Comparison of ENCODE assay signal across 8 cellular contexts in genomic region chr12:124904306-124905098, GRCh38. TPM values are rescaled to one million over a fixed set of nuclear protein-coding genes. Genes with fewer than 3 reads are reported as not detected.
DNase-seq lines count a peak whose midpoint lies in the region; ATAC-seq and TF ChIP-seq lines count a peak whose summit lies in the region.

No MANE protein-coding gene starts in this region.

- no peaks in the 10 kb centered on the region for H3K27me3 ChIP-seq in BE2C
- no peaks in the 10 kb centered on the region for H3K27me3 ChIP-seq in brain microvascular endothelial cell (replicated peaks)
- H3K27me3 ChIP-seq in skeletal muscle tissue (ENCODE audit: control insufficient read depth in 3 of 3, insufficient read depth in 3 of 3, low read length in 3 of 3): no peaks in the 10 kb centered on the region

- in situ Hi-C loops in brain microvascular endothelial cell (cut with HindIII; ENCODE audit: low pct_ligation_motif_present, low sequenced_read_pairs): no loop called here

- H3K4me1 ChIP-seq in BE2C (peaks cover 11% of the 10 kb centered on the region), skeletal muscle tissue (ENCODE audit: control insufficient read depth in 3 of 3, insufficient read depth in 3 of 3, low read length in 3 of 3) (peaks cover 5 to 24% (median 8%) of the 10 kb centered on the region in 3 donors)

- H3K36me3 ChIP-seq in BE2C (no peaks in the 10 kb centered on the region), brain microvascular endothelial cell (replicated peaks) (no peaks in the 10 kb centered on the region), skeletal muscle tissue (ENCODE audit: control insufficient read depth in 3 of 3, insufficient read depth in 3 of 3, low read length in 3 of 3) (no peaks in the 10 kb centered on the region)

- no peaks in the 10 kb centered on the region for H3K9me3 ChIP-seq in BE2C
- H3K9me3 ChIP-seq in skeletal muscle tissue (ENCODE audit: control insufficient read depth in 3 of 3, low read length in 3 of 3): no peaks in the 10 kb centered on the region

- peak overlapping the region in 2 of 3 donors; percentile 11 to 68 for H3K9ac ChIP-seq in skeletal muscle tissue (ENCODE audit: low read depth in 1 of 3, low read length in 3 of 3)

- ATAC-seq in HG03521 (IDR thresholded peaks at IDR 0.05; ENCODE audit: unreplicated experiment) (no peak), HG03097 (IDR thresholded peaks at IDR 0.05; ENCODE audit: low FRiP score, unreplicated experiment) (no peak)

- TF ChIP-seq CTCF in BE2C (IDR thresholded peaks at IDR 0.05; ENCODE audit: low read depth, low read length): no peak
- TF ChIP-seq CTCF in brain microvascular endothelial cell (IDR thresholded peaks at IDR 0.05; ENCODE audit: low read depth, low read length, missing control alignments): no peak

- peak; percentile 70 for DNase-seq in BE2C
- DNase-seq in MV-4-11 (lab: John Stamatoyannopoulos, UW): peak; percentile 71
- DNase-seq in brain microvascular endothelial cell: peak; percentile 94
- peak; percentile 48 for DNase-seq in iPS-NIHi7 (ENCODE audit: extremely low spot score)
- no peak for DNase-seq in ecto neural progenitor cell (ENCODE audit: low spot score)

- H3K4me3 ChIP-seq in BE2C (ENCODE audit: low read depth, low read length) (peak overlapping the region; percentile 7; the same call in 1 of the 2 replicates), brain microvascular endothelial cell (ENCODE audit: low read depth, low read length) (no peak overlapping the region), skeletal muscle tissue (ENCODE audit: low read length in 3 of 3) (peak overlapping the region; percentile 40 to 61 (median 54))

- H3K27ac ChIP-seq in brain microvascular endothelial cell: peak overlapping the region; percentile 68
- peak overlapping the region; percentile 72 for H3K27ac ChIP-seq in skeletal muscle tissue (ENCODE audit: low read depth, low read length)

RNA-seq across cellular contexts. Expression of gene UBC, which starts 9.9 kb away (rescaled TPM):
- polyA plus RNA-seq in BE2C (2012; ENCODE audit: insufficient read depth, insufficient read length, low read depth): 1,839 TPM
- total RNA-seq in skeletal muscle tissue: 1,198 TPM

RNA-seq across cellular contexts. Expression of gene SCARB1, which starts 40.8 kb away (rescaled TPM):
- polyA plus RNA-seq in BE2C (2012; ENCODE audit: insufficient read depth, insufficient read length, low read depth): 107 TPM
- 5.2 TPM for total RNA-seq in skeletal muscle tissue
